Comparison of ENCODE assay signal across 29 cellular contexts in the genomic region with DNA sequence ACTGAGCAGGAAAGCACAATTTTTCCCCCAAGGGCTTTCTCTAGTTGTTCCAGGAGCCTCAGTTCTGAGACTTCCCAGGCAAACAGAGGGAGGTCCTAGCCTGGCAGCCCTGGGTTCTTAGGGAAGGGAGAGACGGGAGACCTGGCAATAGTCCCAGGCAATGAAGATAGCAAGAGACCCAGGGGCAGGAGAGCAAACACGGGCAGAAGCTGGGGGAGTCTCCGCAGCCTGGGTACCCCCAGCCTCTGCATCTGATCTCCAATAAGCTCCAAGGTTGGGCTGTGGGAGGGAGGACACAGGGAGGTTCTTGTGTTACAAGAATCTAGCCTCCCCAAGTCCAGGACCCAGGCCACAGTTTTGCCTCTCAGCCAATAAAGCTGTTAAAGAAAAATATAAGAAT. TPM values are rescaled to one million over a fixed set of nuclear protein-coding genes. Genes with fewer than 3 reads are reported as not detected.
"Had no signal": no experiment of that assay in that cellular context is flagged by ENCODE, and none has a peak within 500 bp of the region (broad histone marks: within the 10 kb centered on the region; RNA-seq: fewer than 3 reads in every experiment).

No MANE protein-coding gene starts in this region.

- H3K9me3 ChIP-seq: sigmoid colon, vagina had no signal

- H2AFZ ChIP-seq: hepatocyte had no signal

- H3K4me3 Mint-ChIP-seq: activated CD4-positive, alpha-beta T cell treated with anti-CD3 and anti-CD28 coated beads, Interleukin-2, amount 10 ng/mL, durations not matched to agents 7 days and 5 days; activated CD8-positive, alpha-beta memory T cell treated with anti-CD3 and anti-CD28 coated beads, Interleukin-2, amount 10 ng/mL, durations not matched to agents 7 days and 5 days; activated CD8-positive, alpha-beta T cell treated with anti-CD3 and anti-CD28 coated beads for 36 hours; activated naive CD4-positive, alpha-beta T cell treated with anti-CD3 and anti-CD28 coated beads, Interleukin-2, amount 10 ng/mL, durations not matched to agents 7 days and 5 days; mesothelial cell of epicardium; natural killer cell; stimulated activated naive B cell treated with anti-CD40 and anti-IgM and Interleukin-4, amounts not matched to agents 10 μg/mL and 1 μg/mL and 100 μg/mL, for 72 hours; T-helper 2 cell treated with Interferon-gamma antibody and Interleukin-4, amounts not matched to agents 5 μg/mL and 100 μg/mL, for 36 hours; type B pancreatic cell had no signal

- H3K36me3 Mint-ChIP-seq: activated CD8-positive, alpha-beta memory T cell treated with anti-CD3 and anti-CD28 coated beads, Interleukin-2, amount 10 ng/mL, durations not matched to agents 7 days and 5 days; activated naive CD4-positive, alpha-beta T cell treated with anti-CD3 and anti-CD28 coated beads, Interleukin-2, amount 10 ng/mL, durations not matched to agents 7 days and 5 days; mesothelial cell of epicardium; natural killer cell; stimulated activated naive B cell treated with anti-CD40 and anti-IgM and Interleukin-4, amounts not matched to agents 10 μg/mL and 1 μg/mL and 100 μg/mL, for 72 hours; type B pancreatic cell had no signal

- H3K4me3 ChIP-seq: hepatocyte, sigmoid colon, smooth muscle cell, vagina had no signal

- H3K79me2 ChIP-seq: hepatocyte had no signal

- H3K9me3 Mint-ChIP-seq: activated CD4-positive, alpha-beta T cell treated with anti-CD3 and anti-CD28 coated beads, Interleukin-2, amount 10 ng/mL, durations not matched to agents 7 days and 5 days; activated CD8-positive, alpha-beta T cell treated with anti-CD3 and anti-CD28 coated beads for 36 hours; activated naive CD4-positive, alpha-beta T cell treated with anti-CD3 and anti-CD28 coated beads, Interleukin-2, amount 10 ng/mL, durations not matched to agents 7 days and 5 days; mesothelial cell of epicardium; natural killer cell; stimulated activated naive B cell treated with anti-CD40 and anti-IgM and Interleukin-4, amounts not matched to agents 10 μg/mL and 1 μg/mL and 100 μg/mL, for 72 hours; T-helper 2 cell treated with Interferon-gamma antibody and Interleukin-4, amounts not matched to agents 5 μg/mL and 100 μg/mL, for 36 hours; type B pancreatic cell had no signal

- H3K36me3 ChIP-seq: sigmoid colon, vagina, WERI-Rb-1 had no signal

- H3K27ac Mint-ChIP-seq: activated CD4-positive, alpha-beta T cell treated with anti-CD3 and anti-CD28 coated beads, Interleukin-2, amount 10 ng/mL, durations not matched to agents 7 days and 5 days; activated CD8-positive, alpha-beta memory T cell treated with anti-CD3 and anti-CD28 coated beads, Interleukin-2, amount 10 ng/mL, durations not matched to agents 7 days and 5 days; activated CD8-positive, alpha-beta T cell treated with anti-CD3 and anti-CD28 coated beads for 36 hours; activated naive CD4-positive, alpha-beta T cell treated with anti-CD3 and anti-CD28 coated beads, Interleukin-2, amount 10 ng/mL, durations not matched to agents 7 days and 5 days; mesothelial cell of epicardium; natural killer cell; stimulated activated naive B cell treated with anti-CD40 and anti-IgM and Interleukin-4, amounts not matched to agents 10 μg/mL and 1 μg/mL and 100 μg/mL, for 72 hours; T-helper 2 cell treated with Interferon-gamma antibody and Interleukin-4, amounts not matched to agents 5 μg/mL and 100 μg/mL, for 36 hours; type B pancreatic cell had no signal

- H3K4me2 ChIP-seq: hepatocyte, smooth muscle cell had no signal

- ATAC-seq: activated CD8-positive, alpha-beta memory T cell treated with anti-CD3 and anti-CD28 coated beads, Interleukin-2, amount 10 ng/mL, durations not matched to agents 7 days and 5 days; activated CD8-positive, alpha-beta T cell treated with anti-CD3 and anti-CD28 coated beads for 36 hours; left ventricle myocardium superior; natural killer cell; stimulated activated naive B cell treated with anti-CD40 and anti-IgM and Interleukin-4, amounts not matched to agents 10 μg/mL and 1 μg/mL and 100 μg/mL, for 72 hours had no signal

- DNase-seq: activated CD4-positive, alpha-beta T cell treated with anti-CD3 and anti-CD28 coated beads, Interleukin-2, amount 10 ng/mL, durations not matched to agents 7 days and 5 days; activated CD4-positive, CD25-positive, alpha-beta regulatory T cell treated with anti-CD3 and anti-CD28 coated beads, Interleukin-2, amount 50 U/mL, for 72 hours; activated CD8-positive, alpha-beta memory T cell treated with anti-CD3 and anti-CD28 coated beads, Interleukin-2, amount 10 ng/mL, durations not matched to agents 7 days and 5 days; activated CD8-positive, alpha-beta T cell treated with anti-CD3 and anti-CD28 coated beads for 36 hours; activated effector memory CD4-positive, alpha-beta T cell treated with anti-CD3 and anti-CD28 coated beads, Interleukin-2, amount 50 U/mL, for 16 hours; activated naive CD4-positive, alpha-beta T cell treated with anti-CD3 and anti-CD28 coated beads, Interleukin-2, amount 10 ng/mL, durations not matched to agents 7 days and 5 days; activated T-cell treated with anti-CD3 and anti-CD28 coated beads for 4 hours; amygdala; cortex of kidney; effector CD4-positive, alpha-beta T cell; erythroblast; foreskin fibroblast; left ventricle myocardium superior; mammary epithelial cell; natural killer cell; sigmoid colon; stimulated activated CD4-positive, alpha-beta T cell treated with anti-CD3 and anti-CD28 coated beads, Interleukin-15, amount 100 ng/mL, for 24 hours; stimulated activated CD8-positive, alpha-beta memory T cell treated with anti-CD3 and anti-CD28 coated beads, Interleukin-4, amount 100 ng/mL, for 48 hours; stimulated activated naive B cell treated with anti-CD40 and anti-IgM and Interleukin-4, amounts not matched to agents 10 μg/mL and 1 μg/mL and 100 μg/mL, for 72 hours; WERI-Rb-1 had no signal

- H3K27ac ChIP-seq: hepatocyte, sigmoid colon, vagina, WERI-Rb-1 had no signal

RNA-seq across cellular contexts. Expression of gene BLACAT1, which starts 2.4 kb away (rescaled TPM):
- total RNA-seq: fibroblast of lung, glomerular endothelial cell, left ventricle myocardium superior, posterior vena cava had no signal
- polyA plus RNA-seq: fibroblast of lung had no signal

RNA-seq across cellular contexts. Expression of gene LEMD1, which starts 31.6 kb away (rescaled TPM):
- total RNA-seq: fibroblast of lung, glomerular endothelial cell, left ventricle myocardium superior, natural killer cell, posterior vena cava, sigmoid colon, vagina had no signal
- polyA plus RNA-seq: fibroblast of lung had no signal
